32 cellular contexts compared by ENCODE assay signal in genomic region chr10:68446179-68446578, GRCh38.
"Had no signal": no experiment of that assay in that cellular context is flagged by ENCODE, and none has a peak within 500 bp of the region (broad histone marks: within the 10 kb centered on the region; RNA-seq: fewer than 3 reads in every experiment).

No MANE protein-coding gene starts in this region.

- H3K36me3 ChIP-seq: brain microvascular endothelial cell had no signal

- DNase-seq: activated CD4-positive, alpha-beta T cell treated with anti-CD3 and anti-CD28 coated beads for 1 hour; activated CD4-positive, alpha-beta T cell treated with anti-CD3 and anti-CD28 coated beads for 48 hours; activated CD4-positive, alpha-beta T cell treated with anti-CD3 and anti-CD28 coated beads, Interleukin-2, amount 50 U/mL, for 48 hours; activated CD4-positive, CD25-positive, alpha-beta regulatory T cell; activated CD8-positive, alpha-beta T cell treated with anti-CD3 and anti-CD28 coated beads, Interleukin-2, amount 10 ng/mL, durations not matched to agents 7 days and 5 days; activated effector memory CD4-positive, alpha-beta T cell treated with Interleukin-2 at 50 U/mL for 16 hours; activated naive CD4-positive, alpha-beta T cell treated with anti-CD3 and anti-CD28 coated beads, Interleukin-2, amount 10 ng/mL, durations not matched to agents 7 days and 5 days; activated naive CD8-positive, alpha-beta T cell treated with anti-CD3 and anti-CD28 coated beads, Interleukin-2, amount 50 U/mL, for 24 hours; activated T-cell treated with anti-CD3 and anti-CD28 coated beads, Interleukin-2, amount 50 U/mL, for 24 hours; anterior cingulate cortex; brain microvascular endothelial cell; NCI-H1092 treated with DMSO at 0.1 percent for 48 hours; NCI-H1417; NCI-H146; NCI-H187 treated with DMSO at 0.1 percent for 48 hours; NCI-H2081; NCI-H2171 treated with DMSO at 0.1 percent for 48 hours; NCI-H2227 treated with DMSO at 0.1 percent for 48 hours; NCI-H446; NCI-H510A treated with DMSO at 0.1 percent for 48 hours; NCI-H526 treated with DMSO at 0.1 percent for 48 hours; NCI-H774; PC-9; SIG-M5; SW 1271; T-helper 1 cell; T-helper 2 cell; T-helper 9 cell; WERI-Rb-1 had no signal

- H3K27ac ChIP-seq: brain microvascular endothelial cell, KMS-11, PC-9, RWPE1, WERI-Rb-1 had no signal

- H3K4me2 ChIP-seq: KMS-11, PC-9 had no signal

- H2AFZ ChIP-seq: PC-9 had no signal

- H3K9ac ChIP-seq: KMS-11 had no signal

- ATAC-seq: activated CD8-positive, alpha-beta T cell treated with anti-CD3 and anti-CD28 coated beads, Interleukin-2, amount 10 ng/mL, durations not matched to agents 7 days and 5 days; activated naive CD8-positive, alpha-beta T cell treated with anti-CD3 and anti-CD28 coated beads, Interleukin-2, amount 50 U/mL, for 24 hours; Right ventricle myocardium inferior had no signal

- H3K4me3 ChIP-seq: PC-9 had no signal

- H3K27me3 ChIP-seq: brain microvascular endothelial cell had no signal
